In the genomic region with DNA sequence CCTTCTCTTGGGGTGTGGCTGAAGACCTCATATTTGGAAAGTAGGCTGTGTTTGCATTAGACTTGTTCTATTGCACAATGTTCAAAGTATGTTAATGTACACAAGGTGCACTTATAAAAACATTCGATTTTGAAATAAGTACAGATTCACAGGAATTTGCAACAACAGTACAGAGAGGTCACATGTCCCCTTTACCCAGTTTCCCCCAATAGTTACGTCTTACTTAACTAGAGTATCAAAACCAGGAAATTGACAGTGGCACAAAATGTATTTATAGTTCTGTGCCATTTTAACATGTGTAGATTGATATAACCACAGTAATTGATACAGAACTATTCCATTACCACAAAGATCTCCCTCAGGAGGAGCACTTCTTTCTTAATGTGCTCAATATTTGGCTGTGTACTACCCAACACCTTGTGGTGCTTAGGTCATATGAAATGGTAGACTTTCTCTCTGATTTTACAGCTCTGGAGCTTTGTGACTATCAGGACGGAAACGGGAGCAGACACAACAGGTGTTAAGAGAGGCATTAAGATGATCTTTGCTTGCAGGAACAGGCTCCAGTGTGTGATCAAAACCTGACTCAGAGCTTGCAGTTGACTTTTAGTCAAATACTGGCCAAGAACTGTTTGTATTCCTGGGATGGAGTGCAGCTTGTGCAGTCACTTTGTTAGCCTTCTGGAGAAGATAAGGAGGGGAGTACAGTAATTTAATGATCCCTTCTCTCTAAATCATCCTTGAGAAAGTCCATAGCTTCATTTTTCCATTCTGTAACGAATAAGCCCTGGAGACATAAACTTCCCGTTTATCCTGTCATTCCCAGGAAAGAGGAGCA, we compare ENCODE assay signal across 11 cellular contexts. TPM values are rescaled to one million over a fixed set of nuclear protein-coding genes. Genes with fewer than 3 reads are reported as not detected.
A peak's percentile ranks its signal among the peaks of the same experiment; 100 is the strongest.
DNase-seq lines count a peak whose midpoint lies in the region; ATAC-seq and TF ChIP-seq lines count a peak whose summit lies in the region.
"Had no signal": no experiment of that assay in that cellular context is flagged by ENCODE, and none has a peak within 500 bp of the region (broad histone marks: within the 10 kb centered on the region; RNA-seq: fewer than 3 reads in every experiment).

No MANE protein-coding gene starts in this region.

- H3K4me2 ChIP-seq in skeletal muscle satellite cell (ENCODE audit: low read length) = peak overlapping the region; percentile 59

- in situ Hi-C loops in HAP-1 (cut with MboI; ENCODE audit: low sequenced_read_pairs) = no loop called here

- H3K9me3 ChIP-seq in SJCRH30 (replicated peaks) (no peaks in the 10 kb centered on the region; the same call in 1 of the 2 replicates), skeletal muscle satellite cell (replicated peaks; ENCODE audit: low read length) (no peaks in the 10 kb centered on the region), HAP-1 (no peaks in the 10 kb centered on the region; the same call in 1 of the 2 replicates)

- DNase-seq in Daoy (ENCODE audit: low read depth) (peak; percentile 34), SJCRH30 (peak; percentile 63 to 81), fibroblast of mammary gland (ENCODE audit: low read depth) (peak; percentile 80), HAP-1 (ENCODE audit: low spot score in 2 of 2) (no peak)
- no peak for DNase-seq in stimulated activated CD4-positive, alpha-beta T cell treated with anti-CD3 and anti-CD28 coated beads, Interleukin-12 subunit alpha, Interleukin-12 subunit beta, amount 100 ng/mL, for 4 hours
- DNase-seq: hypothalamus; NCI-H526; stimulated activated CD4-positive, alpha-beta T cell treated with anti-CD3 and anti-CD28 coated beads, Interleukin-2, amount 100 ng/mL, for 48 hours had no signal

- ATAC-seq in GM21825 (IDR thresholded peaks at IDR 0.05; ENCODE audit: unreplicated experiment) = no peak
- ATAC-seq in HG02610 (IDR thresholded peaks at IDR 0.05; ENCODE audit: unreplicated experiment) = no peak

- H3K9ac ChIP-seq in skeletal muscle satellite cell (ENCODE audit: low read depth, low read length) = peak overlapping the region; percentile 10

- H3K36me3 ChIP-seq in SJCRH30 = no peaks in the 10 kb centered on the region
- H3K36me3 ChIP-seq in skeletal muscle satellite cell (ENCODE audit: insufficient read depth, low read length) = no peaks in the 10 kb centered on the region
- no peaks in the 10 kb centered on the region for H3K36me3 ChIP-seq in HAP-1 (replicated peaks)

- H3K27ac ChIP-seq in SJCRH30 = no peak overlapping the region

- H3K27me3 ChIP-seq in SJCRH30 (no peaks in the 10 kb centered on the region), skeletal muscle satellite cell (ENCODE audit: control insufficient read depth, insufficient read depth, low read length) (no peaks in the 10 kb centered on the region), HAP-1 (ENCODE audit: low read depth) (no peaks in the 10 kb centered on the region)

- no peak for TF ChIP-seq CTCF in fibroblast of mammary gland (conservative IDR thresholded peaks at IDR 0.05; ENCODE audit: control insufficient read depth, insufficient read depth, low read depth, low read length)

- H3K4me3 ChIP-seq in SJCRH30 (peak overlapping the region; percentile 2; the same call in 1 of the 2 replicates), fibroblast of mammary gland (ENCODE audit: control insufficient read depth, low read depth, low read length) (no peak overlapping the region), skeletal muscle satellite cell (ENCODE audit: low read length) (no peak overlapping the region), HAP-1 (no peak overlapping the region)

- H3K4me1 ChIP-seq in SJCRH30 (peaks cover 30% of the 10 kb centered on the region), skeletal muscle satellite cell (ENCODE audit: control insufficient read depth, insufficient read depth, low read length) (peaks cover 30% of the 10 kb centered on the region), HAP-1 (peaks cover 15% of the 10 kb centered on the region)

RNA-seq across cellular contexts. Expression of a gene that starts 2.7 kb away (rescaled TPM):
- 24.6 and 29.5 TPM in 2 replicates for total RNA-seq in Daoy (2014; rRNA removed; shearing (Covaris generic))
- 31.6 and 32.8 TPM in 2 replicates for total RNA-seq in SJCRH30 (2014; rRNA removed; shearing (Covaris generic))
- total RNA-seq in skeletal muscle satellite cell (2012; rRNA removed) = 90.2 and 133 TPM in 2 replicates

Comparison
In these comparisons a context has a peak if more than half of its experiments do, and no peak if none do; other contexts are left out.
1. DNase-seq: peak in Daoy (single experiment), SJCRH30 (2 of 2) and fibroblast of mammary gland (single experiment); none in stimulated activated CD4-positive, alpha-beta T cell treated with anti-CD3 and anti-CD28 coated beads, Interleukin-12 subunit alpha, Interleukin-12 subunit beta, amount 100 ng/mL, for 4 hours (single experiment) and HAP-1 (0 of 2).